8 cellular contexts compared by ENCODE assay signal in the genomic region with DNA sequence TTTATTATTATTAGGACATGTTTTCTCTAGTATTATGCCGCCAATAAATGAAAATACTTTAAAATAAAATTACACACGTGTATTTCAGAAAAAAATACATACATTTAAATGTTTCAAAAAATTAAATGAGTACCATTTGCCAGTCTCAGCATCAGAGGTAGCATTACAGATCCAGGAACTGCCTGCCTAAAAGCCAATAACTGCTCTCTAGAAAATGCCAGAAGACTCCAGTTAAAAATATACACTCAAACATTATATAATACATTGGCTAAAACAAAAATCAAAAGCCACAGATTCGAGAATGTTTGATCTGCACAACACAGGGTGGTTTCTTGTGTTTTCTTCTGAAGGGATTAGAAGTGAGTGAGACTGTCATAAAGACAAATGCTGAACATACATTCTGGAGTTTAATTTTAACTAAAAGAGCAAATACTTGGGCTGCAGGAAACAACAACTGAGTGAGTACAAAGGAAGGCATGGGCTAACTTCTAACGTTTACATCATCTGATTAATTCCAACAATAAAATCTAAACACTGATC.
A peak's percentile ranks its signal among the peaks of the same experiment; 100 is the strongest.
DNase-seq lines count a peak whose midpoint lies in the region; ATAC-seq and TF ChIP-seq lines count a peak whose summit lies in the region.

No MANE protein-coding gene starts in this region.

- CTCF ChIA-PET in AG04450 (lab: Charles Lee), result no interaction called here

- peak overlapping the region; percentile 57 to 86 (median 76) for H3K4me3 Mint-ChIP-seq in naive B cell

- DNase-seq in AG04450 (ENCODE audit: low read depth, low spot score) (no peak), HL-60 (ENCODE audit: low read depth in 1 of 2, low spot score in 1 of 2) (no peak), naive B cell (no peak), superior temporal gyrus (ENCODE audit: extremely low spot score) (no peak), NCI-H1694 treated with DMSO at 0.1 percent for 48 hours (lab: John Stamatoyannopoulos, UW) (no peak)

- H3K27me3 ChIP-seq in AG04450 (ENCODE audit: control insufficient read depth, insufficient read depth, low read length), result no peaks in the 10 kb centered on the region
- H3K27me3 ChIP-seq in HL-60 (ENCODE audit: insufficient read depth, poor library complexity, severe bottlenecking), result no peaks in the 10 kb centered on the region

- H3K27ac Mint-ChIP-seq in naive B cell, result peak overlapping the region; percentile 88 to 95 (median 92)

- H3K27ac ChIP-seq in AG04450 (ENCODE audit: low read depth, low read length), result peak overlapping the region; percentile 84
- H3K27ac ChIP-seq in HL-60 (replicated peaks), result peak overlapping the region; percentile 98
- peak overlapping the region; percentile 62 for H3K27ac ChIP-seq in cingulate gyrus (ENCODE audit: low read depth, low read length)

- ATAC-seq in naive B cell (ENCODE audit: low read depth in 2 of 2) (peak; percentile 7 to 9), HG03196 (IDR thresholded peaks at IDR 0.05; ENCODE audit: unreplicated experiment) (no peak), GM21526 (IDR thresholded peaks at IDR 0.05; ENCODE audit: low FRiP score, unreplicated experiment) (no peak)

- no peaks in the 10 kb centered on the region for H3K9me3 ChIP-seq in AG04450 (ENCODE audit: control insufficient read depth, insufficient read depth, low read length)

- H3K4me1 Mint-ChIP-seq in naive B cell, result peaks cover 38 to 58% (median 39%) of the 10 kb centered on the region in 3 donors

- POLR2A ChIA-PET in AG04450 (lab: Yijun Ruan, JAX), result interaction anchor here (0.6 to 1.4 kb wide), 5 partner anchors 9 to 1282 kb away, joined by 3 to 13 read pairs (median 4); no protein-coding TSS in a partner anchor

- H3K4me3 ChIP-seq in AG04450 (ENCODE audit: low read depth, low read length), result no peak overlapping the region
- no peak overlapping the region for H3K4me3 ChIP-seq in HL-60 (replicated peaks; ENCODE audit: insufficient read depth, low read length)

- H3K9me3 Mint-ChIP-seq in naive B cell, result peaks cover 0 to 5% (median 2%) of the 10 kb centered on the region in 7 donors

- H3K36me3 Mint-ChIP-seq in naive B cell, result peaks cover 9 to 15% of the 10 kb centered on the region in 2 donors

- TF ChIP-seq CTCF in AG04450 (IDR thresholded peaks at IDR 0.05; ENCODE audit: low read depth, low read length), result no peak
- no peak for TF ChIP-seq CTCF in HL-60 (IDR thresholded peaks at IDR 0.05; ENCODE audit: insufficient read depth, low read length)

- H3K27me3 Mint-ChIP-seq in naive B cell, result no peaks in the 10 kb centered on the region

Comparison
In these comparisons a context has a peak if more than half of its experiments do, and no peak if none do; other contexts are left out.
1. ATAC-seq: peak in naive B cell (2 of 2); none in HG03196 (single experiment) and GM21526 (single experiment).
2. Peak in every context shown above with its lines, with median percentiles within 50 percentile points of each other: H3K27ac ChIP-seq.